ENCODE assay signal across 16 cellular contexts in the genomic region with DNA sequence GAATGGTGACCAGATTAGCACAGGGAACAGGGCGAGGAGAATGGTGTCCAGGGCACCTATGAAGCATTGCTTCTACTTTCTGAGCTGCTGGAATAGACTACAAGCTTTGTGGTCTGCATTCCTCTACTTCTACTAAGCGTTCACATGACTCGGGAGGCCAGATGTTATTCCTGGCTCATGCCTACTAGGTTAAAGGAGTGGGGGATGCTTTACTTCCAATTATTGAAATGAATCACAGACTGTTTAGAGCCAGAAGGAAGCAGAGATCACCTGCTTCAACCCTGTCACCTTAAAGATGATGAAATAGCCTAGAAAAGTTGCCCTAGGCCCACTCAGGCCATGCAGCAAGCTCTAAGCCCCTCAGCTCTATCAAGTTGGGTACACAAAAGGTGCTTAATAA.
DNase-seq lines count a peak whose midpoint lies in the region; ATAC-seq and TF ChIP-seq lines count a peak whose summit lies in the region.
"Had no signal": no experiment of that assay in that cellular context is flagged by ENCODE, and none has a peak within 500 bp of the region (broad histone marks: within the 10 kb centered on the region; RNA-seq: fewer than 3 reads in every experiment).

No MANE protein-coding gene starts in this region.

- H3K9me3 ChIP-seq in AG04450 (ENCODE audit: control insufficient read depth, insufficient read depth, low read length): no peaks in the 10 kb centered on the region

- POLR2A ChIA-PET in AG04450 (lab: Yijun Ruan, JAX): interaction anchor here (0.6 to 1.8 kb wide), 8 partner anchors 12 to 749 kb away, joined by 3 to 12 read pairs (median 3); no protein-coding TSS in a partner anchor

- H3K36me3 Mint-ChIP-seq in HFFc6 (ENCODE audit: low read depth): peaks cover 9% of the 10 kb centered on the region

- DNase-seq in AG04450 (ENCODE audit: low read depth, low spot score): peak; percentile 90
- DNase-seq in HFFc6: peak; percentile 94
- peak; percentile 92 for DNase-seq in astrocyte of the hippocampus (ENCODE audit: low read depth, low spot score)
- DNase-seq in islet precursor cell: peak; percentile 87
- DNase-seq in MV-4-11 (lab: John Stamatoyannopoulos, UW): no peak
- no peak for DNase-seq in CD1c-positive myeloid dendritic cell (ENCODE audit: extremely low spot score)
- no peak for DNase-seq in activated naive CD4-positive, alpha-beta T cell treated with Interleukin-2 at 50 U/mL for 16 hours
- DNase-seq: activated CD4-positive, alpha-beta memory T cell treated with anti-CD3 and anti-CD28 coated beads, Interleukin-2, amount 10 ng/mL, durations not matched to agents 7 days and 5 days; activated naive CD4-positive, alpha-beta T cell treated with anti-CD3 and anti-CD28 coated beads for 36 hours; naive thymus-derived CD8-positive, alpha-beta T cell; NCI-H146; NK-92 treated with Interleukin-12 subunit alpha and Interleukin-12 subunit beta, amount 100 ng/mL, for 24 hours; T-helper 17 cell had no signal

- H3K4me3 Mint-ChIP-seq in HFFc6: peak overlapping the region; percentile 58
- H3K4me3 Mint-ChIP-seq: activated CD4-positive, alpha-beta memory T cell treated with anti-CD3 and anti-CD28 coated beads, Interleukin-2, amount 10 ng/mL, durations not matched to agents 7 days and 5 days; activated naive CD4-positive, alpha-beta T cell treated with anti-CD3 and anti-CD28 coated beads for 36 hours; naive thymus-derived CD8-positive, alpha-beta T cell; stimulated activated memory B cell treated with anti-CD40 and anti-IgM and Interleukin-4, amounts not matched to agents 10 μg/mL and 1 μg/mL and 100 μg/mL, for 72 hours; T-helper 17 cell had no signal

- peaks cover 5% of the 10 kb centered on the region; the same call in 1 of the 2 replicates for H3K27me3 Mint-ChIP-seq in HFFc6 (ENCODE audit: insufficient read depth)
- H3K27me3 Mint-ChIP-seq: activated CD4-positive, alpha-beta memory T cell treated with anti-CD3 and anti-CD28 coated beads, Interleukin-2, amount 10 ng/mL, durations not matched to agents 7 days and 5 days; naive thymus-derived CD8-positive, alpha-beta T cell; stimulated activated memory B cell treated with anti-CD40 and anti-IgM and Interleukin-4, amounts not matched to agents 10 μg/mL and 1 μg/mL and 100 μg/mL, for 72 hours; T-helper 17 cell had no signal

- CTCF ChIA-PET in AG04450 (lab: Charles Lee): no interaction called here

- H3K4me3 ChIP-seq in AG04450 (ENCODE audit: low read depth, low read length): no peak overlapping the region

- ATAC-seq in HG03457 (IDR thresholded peaks at IDR 0.05; ENCODE audit: unreplicated experiment): no peak
- ATAC-seq: naive thymus-derived CD8-positive, alpha-beta T cell; stimulated activated memory B cell treated with anti-CD40 and anti-IgM and Interleukin-4, amounts not matched to agents 10 μg/mL and 1 μg/mL and 100 μg/mL, for 72 hours; T-helper 17 cell had no signal

- no peaks in the 10 kb centered on the region for H3K9me3 Mint-ChIP-seq in HFFc6
- H3K9me3 Mint-ChIP-seq: activated CD4-positive, alpha-beta memory T cell treated with anti-CD3 and anti-CD28 coated beads, Interleukin-2, amount 10 ng/mL, durations not matched to agents 7 days and 5 days; activated naive CD4-positive, alpha-beta T cell treated with anti-CD3 and anti-CD28 coated beads for 36 hours; stimulated activated memory B cell treated with anti-CD40 and anti-IgM and Interleukin-4, amounts not matched to agents 10 μg/mL and 1 μg/mL and 100 μg/mL, for 72 hours had no signal

- peak overlapping the region; percentile 90 for H3K27ac Mint-ChIP-seq in HFFc6
- H3K27ac Mint-ChIP-seq: activated CD4-positive, alpha-beta memory T cell treated with anti-CD3 and anti-CD28 coated beads, Interleukin-2, amount 10 ng/mL, durations not matched to agents 7 days and 5 days; activated naive CD4-positive, alpha-beta T cell treated with anti-CD3 and anti-CD28 coated beads for 36 hours; naive thymus-derived CD8-positive, alpha-beta T cell; stimulated activated memory B cell treated with anti-CD40 and anti-IgM and Interleukin-4, amounts not matched to agents 10 μg/mL and 1 μg/mL and 100 μg/mL, for 72 hours; T-helper 17 cell had no signal

- H3K27me3 ChIP-seq in AG04450 (ENCODE audit: control insufficient read depth, insufficient read depth, low read length): no peaks in the 10 kb centered on the region

- no peak for TF ChIP-seq CTCF in AG04450 (IDR thresholded peaks at IDR 0.05; ENCODE audit: low read depth, low read length)
- no peak for TF ChIP-seq CTCF in HFFc6 (IDR thresholded peaks at IDR 0.05)

- H3K27ac ChIP-seq in AG04450 (ENCODE audit: low read depth, low read length): peak overlapping the region; percentile 92
- H3K27ac ChIP-seq: C4-2B had no signal

- peaks cover 55% of the 10 kb centered on the region for H3K4me1 Mint-ChIP-seq in HFFc6 (ENCODE audit: low read depth)
- H3K4me1 Mint-ChIP-seq: activated CD4-positive, alpha-beta memory T cell treated with anti-CD3 and anti-CD28 coated beads, Interleukin-2, amount 10 ng/mL, durations not matched to agents 7 days and 5 days; stimulated activated memory B cell treated with anti-CD40 and anti-IgM and Interleukin-4, amounts not matched to agents 10 μg/mL and 1 μg/mL and 100 μg/mL, for 72 hours had no signal

Comparison
In these comparisons a context has a peak if more than half of its experiments do, and no peak if none do; other contexts are left out.
1. DNase-seq: peak in AG04450 (single experiment), HFFc6 (single experiment), astrocyte of the hippocampus (single experiment) and islet precursor cell (single experiment); none in MV-4-11 (single experiment), CD1c-positive myeloid dendritic cell (single experiment) and activated naive CD4-positive, alpha-beta T cell treated with Interleukin-2 at 50 U/mL for 16 hours (single experiment).